Comparison of ENCODE assay signal across 8 cellular contexts in genomic region chr1:21869620-21870121, GRCh38. TPM values are rescaled to one million over a fixed set of nuclear protein-coding genes. Genes with fewer than 3 reads are reported as not detected.
DNase-seq lines count a peak whose midpoint lies in the region; ATAC-seq, FAIRE-seq and TF ChIP-seq lines count a peak whose summit lies in the region.

No MANE protein-coding gene starts in this region.

- ATAC-seq in GM18520 (IDR thresholded peaks at IDR 0.05; ENCODE audit: unreplicated experiment): no peak
- ATAC-seq in GM18519 (IDR thresholded peaks at IDR 0.05; ENCODE audit: low FRiP score, unreplicated experiment): no peak
- no peak for ATAC-seq in T-cell (replicated peaks in 1 of 4)

- POLR2A ChIA-PET in RWPE1 (lab: Yijun Ruan, JAX; ENCODE audit: low non-redundant PET): no interaction called here
- POLR2A ChIA-PET in T-cell (lab: Charles Lee): no interaction called here

- CTCF ChIA-PET in RWPE1 (lab: Yijun Ruan, JAX) (no interaction called here), T-cell (lab: Charles Lee) (no interaction called here)

- H3K4me3 ChIP-seq in retinal pigment epithelial cell (ENCODE audit: low read length): no peak overlapping the region

- FAIRE-seq in frontal cortex (lab: Jason Lieb, UNC): no peak

- no peaks in the 10 kb centered on the region for H3K36me3 Mint-ChIP-seq in T-cell
- no peaks in the 10 kb centered on the region for H3K36me3 Mint-ChIP-seq in activated T-helper 2 cell treated with anti-CD3 and anti-CD28 coated beads, Interferon-gamma antibody, Interleukin-2, Interleukin-4, amounts not matched to agents 10 μg/mL and 5 μg/mL and 100 μg/mL, durations not matched to agents 14 hours and 24 hours and 36 hours (ENCODE audit: low read depth)

- no peaks in the 10 kb centered on the region for H3K4me1 Mint-ChIP-seq in T-cell
- no peaks in the 10 kb centered on the region for H3K4me1 Mint-ChIP-seq in activated T-helper 2 cell treated with anti-CD3 and anti-CD28 coated beads, Interferon-gamma antibody, Interleukin-2, Interleukin-4, amounts not matched to agents 10 μg/mL and 5 μg/mL and 100 μg/mL, durations not matched to agents 14 hours and 24 hours and 36 hours (ENCODE audit: low read depth)

- DNase-seq in GOT3 (lab: John Stamatoyannopoulos, UW) (peak; percentile 53), RWPE1 (ENCODE audit: low spot score) (peak; percentile 96), frontal cortex (ENCODE audit: low spot score in 2 of 2) (peak; percentile 74 to 80), retinal pigment epithelial cell (ENCODE audit: low read depth) (peak; percentile 62), T-cell (no peak)
- no peak for DNase-seq in activated T-helper 2 cell treated with anti-CD3 and anti-CD28 coated beads, Interferon-gamma antibody, Interleukin-2, Interleukin-4, amounts not matched to agents 10 μg/mL and 5 μg/mL and 100 μg/mL, durations not matched to agents 14 hours and 24 hours and 36 hours (ENCODE audit: low spot score)

- peaks cover 0 to 1% of the 10 kb centered on the region in 2 donors for H3K27me3 Mint-ChIP-seq in T-cell
- no peaks in the 10 kb centered on the region for H3K27me3 Mint-ChIP-seq in activated T-helper 2 cell treated with anti-CD3 and anti-CD28 coated beads, Interferon-gamma antibody, Interleukin-2, Interleukin-4, amounts not matched to agents 10 μg/mL and 5 μg/mL and 100 μg/mL, durations not matched to agents 14 hours and 24 hours and 36 hours (ENCODE audit: low read depth)

- H3K27ac Mint-ChIP-seq in T-cell: no peak overlapping the region
- no peak overlapping the region for H3K27ac Mint-ChIP-seq in activated T-helper 2 cell treated with anti-CD3 and anti-CD28 coated beads, Interferon-gamma antibody, Interleukin-2, Interleukin-4, amounts not matched to agents 10 μg/mL and 5 μg/mL and 100 μg/mL, durations not matched to agents 14 hours and 24 hours and 36 hours

- intact Hi-C loops in activated T-helper 2 cell treated with anti-CD3 and anti-CD28 coated beads, Interferon-gamma antibody, Interleukin-2, Interleukin-4, amounts not matched to agents 10 μg/mL and 5 μg/mL and 100 μg/mL, durations not matched to agents 14 hours and 24 hours and 36 hours (cut with micrococcal nuclease): no loop called here

- H3K4me3 Mint-ChIP-seq in T-cell: no peak overlapping the region
- no peak overlapping the region for H3K4me3 Mint-ChIP-seq in activated T-helper 2 cell treated with anti-CD3 and anti-CD28 coated beads, Interferon-gamma antibody, Interleukin-2, Interleukin-4, amounts not matched to agents 10 μg/mL and 5 μg/mL and 100 μg/mL, durations not matched to agents 14 hours and 24 hours and 36 hours (ENCODE audit: low read depth)

- TF ChIP-seq CTCF in RWPE1 (conservative IDR thresholded peaks at IDR 0.05; ENCODE audit: low read depth) (no peak), retinal pigment epithelial cell (conservative IDR thresholded peaks at IDR 0.05; ENCODE audit: low read depth, low read length) (no peak)

- peak overlapping the region; percentile 71 for H3K27ac ChIP-seq in RWPE1

- no peaks in the 10 kb centered on the region for H3K9me3 Mint-ChIP-seq in T-cell
- no peaks in the 10 kb centered on the region for H3K9me3 Mint-ChIP-seq in activated T-helper 2 cell treated with anti-CD3 and anti-CD28 coated beads, Interferon-gamma antibody, Interleukin-2, Interleukin-4, amounts not matched to agents 10 μg/mL and 5 μg/mL and 100 μg/mL, durations not matched to agents 14 hours and 24 hours and 36 hours

RNA-seq across cellular contexts. Expression of gene LDLRAD2, which starts 57.6 kb away (rescaled TPM):
- total RNA-seq in frontal cortex (not detected), T-cell (under 1 TPM in 2 of 5 donors, not detected in 3; 0.07 to 0.13 TPM)
- not detected in 2 replicates for total RNA-seq in activated T-helper 2 cell treated with anti-CD3 and anti-CD28 coated beads, Interferon-gamma antibody, Interleukin-2, Interleukin-4, amounts not matched to agents 10 μg/mL and 5 μg/mL and 100 μg/mL, durations not matched to agents 14 hours and 24 hours and 36 hours

Comparison
In these comparisons a context has a peak if more than half of its experiments do, and no peak if none do; other contexts are left out.
1. DNase-seq: peak in GOT3 (single experiment), RWPE1 (single experiment), frontal cortex (2 of 2) and retinal pigment epithelial cell (single experiment); none in T-cell (0 of 34) and activated T-helper 2 cell treated with anti-CD3 and anti-CD28 coated beads, Interferon-gamma antibody, Interleukin-2, Interleukin-4, amounts not matched to agents 10 μg/mL and 5 μg/mL and 100 μg/mL, durations not matched to agents 14 hours and 24 hours and 36 hours (single experiment).